ENCODE assay signal across 7 cellular contexts in the genomic region with DNA sequence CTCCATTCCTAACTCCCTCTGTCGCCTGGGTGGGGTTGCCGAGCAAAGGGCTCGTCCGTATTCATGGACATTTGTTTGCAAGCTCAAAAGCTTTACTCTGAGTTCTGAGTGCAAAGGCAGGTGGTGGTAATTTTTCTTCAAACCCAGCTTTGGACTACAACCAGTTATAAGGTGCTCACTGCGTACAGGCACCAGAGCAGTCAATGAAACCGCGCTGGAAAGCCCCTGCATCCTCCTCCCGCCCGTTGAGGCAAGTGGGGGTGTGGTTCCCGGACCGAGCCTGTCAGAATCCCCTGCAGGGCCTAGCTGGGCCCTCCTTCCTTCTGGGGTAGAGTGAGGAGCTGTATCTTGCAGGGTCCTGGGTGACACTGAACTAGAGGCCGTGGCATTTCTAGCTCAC. TPM values are rescaled to one million over a fixed set of nuclear protein-coding genes. Genes with fewer than 3 reads are reported as not detected.
A peak's percentile ranks its signal among the peaks of the same experiment; 100 is the strongest.
DNase-seq lines count a peak whose midpoint lies in the region; ATAC-seq and TF ChIP-seq lines count a peak whose summit lies in the region.

No MANE protein-coding gene starts in this region.

- intact Hi-C loops in dorsolateral prefrontal cortex (cut with DNase I): loop anchor here in 1 of 2 donors (2.0 to 10.0 kb wide), 2 partner anchors 39 to 135 kb away; a partner anchor contains a TSS

- H3K27ac ChIP-seq in dorsolateral prefrontal cortex: peak overlapping the region in 1 of 59 donors; percentile 70

- H3K27me3 ChIP-seq in dorsolateral prefrontal cortex: no peaks in the 10 kb centered on the region

- H3K4me3 ChIP-seq in dorsolateral prefrontal cortex: peak overlapping the region in 6 of 59 donors; percentile 8 to 43 (median 26)

- ATAC-seq in GM19397 (IDR thresholded peaks at IDR 0.05; ENCODE audit: unreplicated experiment) (peak; percentile 39), HG03354 (IDR thresholded peaks at IDR 0.05; ENCODE audit: poor library complexity, severe bottlenecking, unreplicated experiment) (peak; percentile 48)

- DNase-seq in activated T-cell treated with anti-CD3 and anti-CD28 coated beads, Interleukin-2, amount 50 U/mL, for 48 hours: peak; percentile 49 to 60
- DNase-seq in stimulated activated CD8-positive, alpha-beta memory T cell treated with anti-CD3 and anti-CD28 coated beads, Interleukin-12 subunit alpha, Interleukin-12 subunit beta, amount 100 ng/mL, for 4 hours (ENCODE audit: low read depth): peak; percentile 37
- DNase-seq in pons (ENCODE audit: low spot score) (no peak), dorsolateral prefrontal cortex (no peak), DMS79 (lab: John Stamatoyannopoulos, UW) (no peak)

- TF ChIP-seq CTCF in dorsolateral prefrontal cortex (IDR thresholded peaks at IDR 0.05 in 54 of 56, conservative IDR thresholded peaks at IDR 0.05 in 2 of 56; ENCODE audit: low read depth in 1 of 56, partially characterized antibody in 56 of 56): no peak

RNA-seq across cellular contexts. Expression of a gene that starts 22.3 kb away (rescaled TPM):
- 10 to 100 TPM in 74 of 120 experiments, 1 to 10 TPM in 46; 6.1 to 23.5 (median 11.7) TPM for total RNA-seq in dorsolateral prefrontal cortex

Comparison
In these comparisons a context has a peak if more than half of its experiments do, and no peak if none do; other contexts are left out.
1. DNase-seq: peak in activated T-cell treated with anti-CD3 and anti-CD28 coated beads, Interleukin-2, amount 50 U/mL, for 48 hours (2 of 2) and stimulated activated CD8-positive, alpha-beta memory T cell treated with anti-CD3 and anti-CD28 coated beads, Interleukin-12 subunit alpha, Interleukin-12 subunit beta, amount 100 ng/mL, for 4 hours (single experiment); none in pons (single experiment), dorsolateral prefrontal cortex (0 of 10) and DMS79 (single experiment).